Comparison of ENCODE assay signal across 1 cellular context in genomic region chr7:98056580-98056979, GRCh38.
TF ChIP-seq lines count a peak whose summit lies in the region.

No MANE protein-coding gene starts in this region.

TF ChIP-seq in GM23338, 12 proteins besides CTCF, POLR2A, EP300 and RAD21 (continued from another document):
- no peak for TF ChIP-seq ETS1 (IDR thresholded peaks at IDR 0.05)
- no peak for TF ChIP-seq EZH2phosphoT487 (IDR thresholded peaks at IDR 0.05; ENCODE audit: unreplicated experiment)
- TF ChIP-seq ZNF114 (CRISPR knock-in tag; IDR thresholded peaks at IDR 0.05): no peak
- TF ChIP-seq POLR2AphosphoS5 (IDR thresholded peaks at IDR 0.05; ENCODE audit: low read depth): no peak
- TF ChIP-seq REST (IDR thresholded peaks at IDR 0.05; ENCODE audit: unreplicated experiment): no peak
- TF ChIP-seq NANOG (IDR thresholded peaks at IDR 0.05; ENCODE audit: borderline replicate concordance): no peak
